In the genomic region with DNA sequence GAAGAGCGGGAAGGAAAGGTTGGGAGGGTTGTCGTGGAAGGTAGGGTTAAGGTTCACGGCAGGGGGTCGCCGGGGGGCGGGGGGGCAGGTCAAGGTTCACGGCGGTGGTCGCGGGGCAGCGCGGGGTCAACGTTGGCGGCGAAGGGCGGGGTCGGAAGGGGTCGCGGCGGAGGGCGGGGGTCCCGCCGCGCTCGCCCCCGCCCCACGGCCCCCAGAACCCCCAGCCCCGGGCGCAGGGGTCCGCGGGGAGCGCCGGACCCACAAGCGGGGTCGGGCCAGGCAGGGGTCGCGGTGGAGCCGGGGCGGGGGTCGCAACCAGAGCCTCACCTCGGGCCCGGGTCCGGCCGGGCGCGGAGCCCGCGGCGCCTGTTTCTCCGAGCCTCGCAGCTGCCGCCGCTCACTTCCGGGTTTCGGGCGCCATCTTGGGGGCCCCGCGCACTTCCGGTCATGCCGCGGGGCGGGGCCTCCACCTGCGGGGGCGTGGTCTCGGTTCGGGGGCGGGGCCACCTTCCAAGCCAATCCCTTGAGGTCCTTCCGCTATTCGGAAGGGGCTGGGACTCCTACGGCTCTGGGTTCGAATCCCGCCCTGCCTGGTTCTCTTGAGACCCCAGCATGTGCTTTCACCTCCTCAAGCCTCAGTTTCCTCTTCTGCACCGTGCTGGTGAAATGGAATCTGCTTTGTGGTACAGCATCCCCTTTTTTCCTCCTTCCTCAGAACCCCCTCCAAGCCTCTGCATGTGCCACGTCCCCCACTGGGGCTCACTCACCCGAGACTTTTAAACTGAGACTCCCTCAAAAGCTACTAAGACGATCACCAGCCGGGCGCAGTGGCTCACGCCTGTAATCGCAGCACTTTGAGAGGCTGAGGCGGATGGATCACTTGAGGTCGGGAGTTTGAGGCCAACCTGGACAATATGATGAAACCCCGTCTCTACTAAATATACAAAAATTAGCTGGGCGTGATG, we compare ENCODE assay signal across 1 cellular context.
A peak's percentile ranks its signal among the peaks of the same experiment; 100 is the strongest.
TF ChIP-seq lines count a peak whose summit lies in the region.

A gene with protein sequence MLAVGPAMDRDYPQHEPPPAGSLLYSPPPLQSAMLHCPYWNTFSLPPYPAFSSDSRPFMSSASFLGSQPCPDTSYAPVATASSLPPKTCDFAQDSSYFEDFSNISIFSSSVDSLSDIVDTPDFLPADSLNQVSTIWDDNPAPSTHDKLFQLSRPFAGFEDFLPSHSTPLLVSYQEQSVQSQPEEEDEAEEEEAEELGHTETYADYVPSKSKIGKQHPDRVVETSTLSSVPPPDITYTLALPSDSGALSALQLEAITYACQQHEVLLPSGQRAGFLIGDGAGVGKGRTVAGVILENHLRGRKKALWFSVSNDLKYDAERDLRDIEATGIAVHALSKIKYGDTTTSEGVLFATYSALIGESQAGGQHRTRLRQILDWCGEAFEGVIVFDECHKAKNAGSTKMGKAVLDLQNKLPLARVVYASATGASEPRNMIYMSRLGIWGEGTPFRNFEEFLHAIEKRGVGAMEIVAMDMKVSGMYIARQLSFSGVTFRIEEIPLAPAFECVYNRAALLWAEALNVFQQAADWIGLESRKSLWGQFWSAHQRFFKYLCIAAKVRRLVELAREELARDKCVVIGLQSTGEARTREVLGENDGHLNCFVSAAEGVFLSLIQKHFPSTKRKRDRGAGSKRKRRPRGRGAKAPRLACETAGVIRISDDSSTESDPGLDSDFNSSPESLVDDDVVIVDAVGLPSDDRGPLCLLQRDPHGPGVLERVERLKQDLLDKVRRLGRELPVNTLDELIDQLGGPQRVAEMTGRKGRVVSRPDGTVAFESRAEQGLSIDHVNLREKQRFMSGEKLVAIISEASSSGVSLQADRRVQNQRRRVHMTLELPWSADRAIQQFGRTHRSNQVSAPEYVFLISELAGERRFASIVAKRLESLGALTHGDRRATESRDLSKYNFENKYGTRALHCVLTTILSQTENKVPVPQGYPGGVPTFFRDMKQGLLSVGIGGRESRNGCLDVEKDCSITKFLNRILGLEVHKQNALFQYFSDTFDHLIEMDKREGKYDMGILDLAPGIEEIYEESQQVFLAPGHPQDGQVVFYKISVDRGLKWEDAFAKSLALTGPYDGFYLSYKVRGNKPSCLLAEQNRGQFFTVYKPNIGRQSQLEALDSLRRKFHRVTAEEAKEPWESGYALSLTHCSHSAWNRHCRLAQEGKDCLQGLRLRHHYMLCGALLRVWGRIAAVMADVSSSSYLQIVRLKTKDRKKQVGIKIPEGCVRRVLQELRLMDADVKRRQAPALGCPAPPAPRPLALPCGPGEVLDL (N-terminal part only) (minus strand): TSS at position 424 of the 965 bp plus-strand sequence. CDS start 19,992 bp downstream, outside the sequence.

TF ChIP-seq in HepG2, 621 proteins besides CTCF, POLR2A, EP300 and RAD21 (continued from another document and continues in another):
- TF ChIP-seq ZNF510 (CRISPR knock-in tag; IDR thresholded peaks at IDR 0.05; ENCODE audit: low read depth) (peak; percentile 27; the same call in 1 of the 2 replicates), GABPB1 (CRISPR knock-in tag; IDR thresholded peaks at IDR 0.05) (peak; percentile 95), NFYB (CRISPR knock-in tag; IDR thresholded peaks at IDR 0.05) (peak; percentile 24; the same call in 1 of the 2 replicates), MYC (CRISPR knock-in tag; IDR thresholded peaks at IDR 0.05; ENCODE audit: borderline replicate concordance) (peak; percentile 69; the same call in 1 of the 2 replicates), SMYD3 (CRISPR knock-in tag; IDR thresholded peaks at IDR 0.05) (no peak), ZBTB7A (CRISPR knock-in tag; IDR thresholded peaks at IDR 0.05) (0 out of 2 replicates have a peak, but pooled peaks have one; percentile 0), POGZ (CRISPR knock-in tag; IDR thresholded peaks at IDR 0.05) (peak; percentile 71; the same call in 1 of the 2 replicates), ZNF441 (CRISPR knock-in tag; IDR thresholded peaks at IDR 0.05; ENCODE audit: borderline replicate concordance) (0 out of 2 replicates have a peak, but pooled peaks have one; percentile 19), NONO (IDR thresholded peaks at IDR 0.05) (no peak), NONO (CRISPR knock-in tag; conservative IDR thresholded peaks at IDR 0.05) (peak; percentile 60; the same call in 1 of the 2 replicates), PRMT3 (CRISPR knock-in tag; IDR thresholded peaks at IDR 0.05; ENCODE audit: borderline replicate concordance, low read depth) (no peak), ISX (CRISPR knock-in tag; conservative IDR thresholded peaks at IDR 0.05) (no peak), ELF4 (CRISPR knock-in tag; IDR thresholded peaks at IDR 0.05; ENCODE audit: borderline replicate concordance) (peak; percentile 68; the same call in 1 of the 2 replicates), CBFB (CRISPR knock-in tag; IDR thresholded peaks at IDR 0.05) (0 out of 2 replicates have a peak, but pooled peaks have one; percentile 52), ELF1 (CRISPR knock-in tag; IDR thresholded peaks at IDR 0.05) (peak; percentile 95), ZNF562 (CRISPR knock-in tag; IDR thresholded peaks at IDR 0.05; ENCODE audit: borderline replicate concordance) (no peak), KLF16 (CRISPR knock-in tag; IDR thresholded peaks at IDR 0.05) (no peak), TOPORS (CRISPR knock-in tag; IDR thresholded peaks at IDR 0.05) (no peak), ETV5 (CRISPR knock-in tag; IDR thresholded peaks at IDR 0.05; ENCODE audit: borderline replicate concordance) (peak; percentile 92), MED13 (CRISPR knock-in tag; IDR thresholded peaks at IDR 0.05) (0 out of 2 replicates have a peak, but pooled peaks have one; percentile 48), ZBTB38 (CRISPR knock-in tag; IDR thresholded peaks at IDR 0.05) (peak; percentile 71), IRX3 (CRISPR knock-in tag; IDR thresholded peaks at IDR 0.05; ENCODE audit: borderline replicate concordance, low read depth) (0 out of 2 replicates have a peak, but pooled peaks have one; percentile 17), HDAC1 (CRISPR knock-in tag; IDR thresholded peaks at IDR 0.05) (peak; percentile 17), ZNF766 (CRISPR knock-in tag; IDR thresholded peaks at IDR 0.05; ENCODE audit: borderline replicate concordance) (0 out of 2 replicates have a peak, but pooled peaks have one; percentile 29), RBM39 (IDR thresholded peaks at IDR 0.05; ENCODE audit: low read depth, low read length, poor library complexity, severe bottlenecking) (no peak), THAP11 (CRISPR knock-in tag; IDR thresholded peaks at IDR 0.05) (peak; percentile 83), ZNF589 (CRISPR knock-in tag; conservative IDR thresholded peaks at IDR 0.05) (no peak), NR2C2 (CRISPR knock-in tag; IDR thresholded peaks at IDR 0.05; ENCODE audit: borderline replicate concordance) (peak; percentile 62; the same call in 1 of the 2 replicates), ZNF777 (CRISPR knock-in tag; IDR thresholded peaks at IDR 0.05) (peak; percentile 58; the same call in 1 of the 2 replicates), CHD4 (IDR thresholded peaks at IDR 0.05; ENCODE audit: borderline replicate concordance, low read length) (peak; percentile 52; the same call in 1 of the 2 replicates), PLRG1 (conservative IDR thresholded peaks at IDR 0.05) (no peak), HOXA3 (CRISPR knock-in tag; IDR thresholded peaks at IDR 0.05) (peak; percentile 77)
- TF ChIP-seq, protein P1, sequence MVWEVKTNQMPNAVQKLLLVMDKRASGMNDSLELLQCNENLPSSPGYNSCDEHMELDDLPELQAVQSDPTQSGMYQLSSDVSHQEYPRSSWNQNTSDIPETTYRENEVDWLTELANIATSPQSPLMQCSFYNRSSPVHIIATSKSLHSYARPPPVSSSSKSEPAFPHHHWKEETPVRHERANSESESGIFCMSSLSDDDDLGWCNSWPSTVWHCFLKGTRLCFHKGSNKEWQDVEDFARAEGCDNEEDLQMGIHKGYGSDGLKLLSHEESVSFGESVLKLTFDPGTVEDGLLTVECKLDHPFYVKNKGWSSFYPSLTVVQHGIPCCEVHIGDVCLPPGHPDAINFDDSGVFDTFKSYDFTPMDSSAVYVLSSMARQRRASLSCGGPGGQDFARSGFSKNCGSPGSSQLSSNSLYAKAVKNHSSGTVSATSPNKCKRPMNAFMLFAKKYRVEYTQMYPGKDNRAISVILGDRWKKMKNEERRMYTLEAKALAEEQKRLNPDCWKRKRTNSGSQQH (CRISPR knock-in tag; IDR thresholded peaks at IDR 0.05; ENCODE audit: low read depth): no peak
- TF ChIP-seq, protein P2, sequence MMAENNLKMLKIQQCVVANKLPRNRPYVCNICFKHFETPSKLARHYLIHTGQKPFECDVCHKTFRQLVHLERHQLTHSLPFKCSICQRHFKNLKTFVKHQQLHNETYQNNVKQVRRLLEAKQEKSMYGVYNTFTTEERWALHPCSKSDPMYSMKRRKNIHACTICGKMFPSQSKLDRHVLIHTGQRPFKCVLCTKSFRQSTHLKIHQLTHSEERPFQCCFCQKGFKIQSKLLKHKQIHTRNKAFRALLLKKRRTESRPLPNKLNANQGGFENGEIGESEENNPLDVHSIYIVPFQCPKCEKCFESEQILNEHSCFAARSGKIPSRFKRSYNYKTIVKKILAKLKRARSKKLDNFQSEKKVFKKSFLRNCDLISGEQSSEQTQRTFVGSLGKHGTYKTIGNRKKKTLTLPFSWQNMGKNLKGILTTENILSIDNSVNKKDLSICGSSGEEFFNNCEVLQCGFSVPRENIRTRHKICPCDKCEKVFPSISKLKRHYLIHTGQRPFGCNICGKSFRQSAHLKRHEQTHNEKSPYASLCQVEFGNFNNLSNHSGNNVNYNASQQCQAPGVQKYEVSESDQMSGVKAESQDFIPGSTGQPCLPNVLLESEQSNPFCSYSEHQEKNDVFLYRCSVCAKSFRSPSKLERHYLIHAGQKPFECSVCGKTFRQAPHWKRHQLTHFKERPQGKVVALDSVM (CRISPR knock-in tag; IDR thresholded peaks at IDR 0.05): peak; percentile 17; the same call in 1 of the 2 replicates
- TF ChIP-seq, protein P3, sequence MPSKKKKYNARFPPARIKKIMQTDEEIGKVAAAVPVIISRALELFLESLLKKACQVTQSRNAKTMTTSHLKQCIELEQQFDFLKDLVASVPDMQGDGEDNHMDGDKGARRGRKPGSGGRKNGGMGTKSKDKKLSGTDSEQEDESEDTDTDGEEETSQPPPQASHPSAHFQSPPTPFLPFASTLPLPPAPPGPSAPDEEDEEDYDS (CRISPR knock-in tag; IDR thresholded peaks at IDR 0.05): peak; percentile 82
- TF ChIP-seq, protein P4, sequence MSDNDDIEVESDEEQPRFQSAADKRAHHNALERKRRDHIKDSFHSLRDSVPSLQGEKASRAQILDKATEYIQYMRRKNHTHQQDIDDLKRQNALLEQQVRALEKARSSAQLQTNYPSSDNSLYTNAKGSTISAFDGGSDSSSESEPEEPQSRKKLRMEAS (IDR thresholded peaks at IDR 0.05): peak; percentile 76
- TF ChIP-seq, protein P5, sequence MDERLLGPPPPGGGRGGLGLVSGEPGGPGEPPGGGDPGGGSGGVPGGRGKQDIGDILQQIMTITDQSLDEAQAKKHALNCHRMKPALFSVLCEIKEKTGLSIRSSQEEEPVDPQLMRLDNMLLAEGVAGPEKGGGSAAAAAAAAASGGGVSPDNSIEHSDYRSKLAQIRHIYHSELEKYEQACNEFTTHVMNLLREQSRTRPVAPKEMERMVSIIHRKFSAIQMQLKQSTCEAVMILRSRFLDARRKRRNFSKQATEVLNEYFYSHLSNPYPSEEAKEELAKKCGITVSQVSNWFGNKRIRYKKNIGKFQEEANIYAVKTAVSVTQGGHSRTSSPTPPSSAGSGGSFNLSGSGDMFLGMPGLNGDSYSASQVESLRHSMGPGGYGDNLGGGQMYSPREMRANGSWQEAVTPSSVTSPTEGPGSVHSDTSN (CRISPR knock-in tag; IDR thresholded peaks at IDR 0.05): no peak
- TF ChIP-seq, protein P6, sequence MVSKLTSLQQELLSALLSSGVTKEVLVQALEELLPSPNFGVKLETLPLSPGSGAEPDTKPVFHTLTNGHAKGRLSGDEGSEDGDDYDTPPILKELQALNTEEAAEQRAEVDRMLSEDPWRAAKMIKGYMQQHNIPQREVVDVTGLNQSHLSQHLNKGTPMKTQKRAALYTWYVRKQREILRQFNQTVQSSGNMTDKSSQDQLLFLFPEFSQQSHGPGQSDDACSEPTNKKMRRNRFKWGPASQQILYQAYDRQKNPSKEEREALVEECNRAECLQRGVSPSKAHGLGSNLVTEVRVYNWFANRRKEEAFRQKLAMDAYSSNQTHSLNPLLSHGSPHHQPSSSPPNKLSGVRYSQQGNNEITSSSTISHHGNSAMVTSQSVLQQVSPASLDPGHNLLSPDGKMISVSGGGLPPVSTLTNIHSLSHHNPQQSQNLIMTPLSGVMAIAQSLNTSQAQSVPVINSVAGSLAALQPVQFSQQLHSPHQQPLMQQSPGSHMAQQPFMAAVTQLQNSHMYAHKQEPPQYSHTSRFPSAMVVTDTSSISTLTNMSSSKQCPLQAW (CRISPR knock-in tag; IDR thresholded peaks at IDR 0.05): peak; percentile 58; the same call in 1 of the 2 replicates
- TF ChIP-seq, protein P7, sequence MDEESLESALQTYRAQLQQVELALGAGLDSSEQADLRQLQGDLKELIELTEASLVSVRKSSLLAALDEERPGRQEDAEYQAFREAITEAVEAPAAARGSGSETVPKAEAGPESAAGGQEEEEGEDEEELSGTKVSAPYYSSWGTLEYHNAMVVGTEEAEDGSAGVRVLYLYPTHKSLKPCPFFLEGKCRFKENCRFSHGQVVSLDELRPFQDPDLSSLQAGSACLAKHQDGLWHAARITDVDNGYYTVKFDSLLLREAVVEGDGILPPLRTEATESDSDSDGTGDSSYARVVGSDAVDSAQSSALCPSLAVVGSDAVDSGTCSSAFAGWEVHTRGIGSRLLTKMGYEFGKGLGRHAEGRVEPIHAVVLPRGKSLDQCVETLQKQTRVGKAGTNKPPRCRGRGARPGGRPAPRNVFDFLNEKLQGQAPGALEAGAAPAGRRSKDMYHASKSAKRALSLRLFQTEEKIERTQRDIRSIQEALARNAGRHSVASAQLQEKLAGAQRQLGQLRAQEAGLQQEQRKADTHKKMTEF (CRISPR knock-in tag; IDR thresholded peaks at IDR 0.05): peak; percentile 46
- TF ChIP-seq, protein P8, sequence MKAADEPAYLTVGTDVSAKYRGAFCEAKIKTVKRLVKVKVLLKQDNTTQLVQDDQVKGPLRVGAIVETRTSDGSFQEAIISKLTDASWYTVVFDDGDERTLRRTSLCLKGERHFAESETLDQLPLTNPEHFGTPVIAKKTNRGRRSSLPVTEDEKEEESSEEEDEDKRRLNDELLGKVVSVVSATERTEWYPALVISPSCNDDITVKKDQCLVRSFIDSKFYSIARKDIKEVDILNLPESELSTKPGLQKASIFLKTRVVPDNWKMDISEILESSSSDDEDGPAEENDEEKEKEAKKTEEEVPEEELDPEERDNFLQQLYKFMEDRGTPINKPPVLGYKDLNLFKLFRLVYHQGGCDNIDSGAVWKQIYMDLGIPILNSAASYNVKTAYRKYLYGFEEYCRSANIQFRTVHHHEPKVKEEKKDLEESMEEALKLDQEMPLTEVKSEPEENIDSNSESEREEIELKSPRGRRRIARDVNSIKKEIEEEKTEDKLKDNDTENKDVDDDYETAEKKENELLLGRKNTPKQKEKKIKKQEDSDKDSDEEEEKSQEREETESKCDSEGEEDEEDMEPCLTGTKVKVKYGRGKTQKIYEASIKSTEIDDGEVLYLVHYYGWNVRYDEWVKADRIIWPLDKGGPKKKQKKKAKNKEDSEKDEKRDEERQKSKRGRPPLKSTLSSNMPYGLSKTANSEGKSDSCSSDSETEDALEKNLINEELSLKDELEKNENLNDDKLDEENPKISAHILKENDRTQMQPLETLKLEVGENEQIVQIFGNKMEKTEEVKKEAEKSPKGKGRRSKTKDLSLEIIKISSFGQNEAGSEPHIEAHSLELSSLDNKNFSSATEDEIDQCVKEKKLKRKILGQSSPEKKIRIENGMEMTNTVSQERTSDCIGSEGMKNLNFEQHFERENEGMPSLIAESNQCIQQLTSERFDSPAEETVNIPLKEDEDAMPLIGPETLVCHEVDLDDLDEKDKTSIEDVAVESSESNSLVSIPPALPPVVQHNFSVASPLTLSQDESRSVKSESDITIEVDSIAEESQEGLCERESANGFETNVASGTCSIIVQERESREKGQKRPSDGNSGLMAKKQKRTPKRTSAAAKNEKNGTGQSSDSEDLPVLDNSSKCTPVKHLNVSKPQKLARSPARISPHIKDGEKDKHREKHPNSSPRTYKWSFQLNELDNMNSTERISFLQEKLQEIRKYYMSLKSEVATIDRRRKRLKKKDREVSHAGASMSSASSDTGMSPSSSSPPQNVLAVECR (CRISPR knock-in tag; IDR thresholded peaks at IDR 0.05; ENCODE audit: borderline replicate concordance): peak; percentile 67; the same call in 1 of the 2 replicates
